Comparison of ENCODE assay signal across 25 cellular contexts in the genomic region with DNA sequence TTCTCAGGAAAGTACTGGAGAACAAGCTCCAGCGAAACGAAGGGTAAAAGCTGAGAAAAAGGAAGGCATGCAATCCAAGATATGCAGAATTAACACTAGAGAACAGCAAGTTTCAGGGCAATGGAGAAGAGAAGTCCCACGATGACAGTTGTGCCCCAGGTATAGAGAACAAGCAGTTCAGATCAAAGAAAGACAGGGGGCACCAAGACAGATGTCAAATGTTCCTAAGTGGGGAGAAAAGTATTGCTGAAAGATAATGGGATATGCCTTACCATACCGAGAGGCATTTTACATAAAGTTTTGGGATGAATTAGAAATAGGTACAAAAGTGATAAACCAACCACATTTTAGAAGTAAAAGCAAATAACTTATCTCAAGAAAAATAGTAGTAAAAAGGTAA.
"Had no signal": no experiment of that assay in that cellular context is flagged by ENCODE, and none has a peak within 500 bp of the region (broad histone marks: within the 10 kb centered on the region; RNA-seq: fewer than 3 reads in every experiment).

No MANE protein-coding gene starts in this region.

- H3K36me3 Mint-ChIP-seq: naive thymus-derived CD8-positive, alpha-beta T cell; stimulated activated effector memory CD8-positive, alpha-beta T cell treated with anti-CD3 and anti-CD28 coated beads, Interleukin-12 subunit alpha, Interleukin-12 subunit beta, amount 100 ng/mL, for 72 hours; type B pancreatic cell had no signal

- H3K36me3 ChIP-seq: gastrocnemius medialis, left lung, neutrophil, pancreas, tibial artery had no signal

- FAIRE-seq: endometrium, islet of Langerhans, pancreas had no signal

- ATAC-seq: gastrocnemius medialis; left cardiac atrium; left lung; naive thymus-derived CD8-positive, alpha-beta T cell; pancreas; sciatic nerve; stimulated activated effector memory CD8-positive, alpha-beta T cell treated with anti-CD3 and anti-CD28 coated beads, Interleukin-12 subunit alpha, Interleukin-12 subunit beta, amount 100 ng/mL, for 72 hours had no signal

- H3K27me3 ChIP-seq: gastrocnemius medialis, left lung, neutrophil, pancreas, testis, tibial artery had no signal

- H3K9me3 ChIP-seq: gastrocnemius medialis, left lung, neutrophil, pancreas, testis, tibial artery had no signal

- H3K4me1 ChIP-seq: gastrocnemius medialis, left lung, pancreas, testis, tibial artery had no signal

- H3K9me3 Mint-ChIP-seq: central memory CD8-positive, alpha-beta T cell; naive thymus-derived CD8-positive, alpha-beta T cell; stimulated activated effector memory CD8-positive, alpha-beta T cell treated with anti-CD3 and anti-CD28 coated beads, Interleukin-12 subunit alpha, Interleukin-12 subunit beta, amount 100 ng/mL, for 72 hours; type B pancreatic cell had no signal

- H3K27ac ChIP-seq: coronary artery, gastrocnemius medialis, left lung, neutrophil, pancreas, testis, tibial artery had no signal

- DNase-seq: dermis blood vessel endothelial cell; effector memory CD4-positive, alpha-beta T cell; gastrocnemius medialis; head of caudate nucleus; left cardiac atrium; left lung; mammary epithelial cell; naive thymus-derived CD8-positive, alpha-beta T cell; pancreas; stimulated activated CD4-positive, alpha-beta T cell treated with anti-CD3 and anti-CD28 coated beads, Interleukin-12 subunit alpha, Interleukin-12 subunit beta, amount 100 ng/mL, for 4 hours; stimulated activated CD4-positive, alpha-beta T cell treated with anti-CD3 and anti-CD28 coated beads, Interleukin-1b, Interleukin-23, amount 100 ng/mL, for 48 hours; stimulated activated CD4-positive, alpha-beta T cell treated with anti-CD3 and anti-CD28 coated beads, Interleukin-4, amount 100 ng/mL, for 24 hours; stimulated activated naive CD4-positive, alpha-beta T cell treated with Interleukin-2 at 50 U/mL for 16 hours; substantia nigra; testis; tibial artery had no signal

- H3K4me2 ChIP-seq: smooth muscle cell had no signal

- H3K4me3 ChIP-seq: coronary artery, gastrocnemius medialis, left lung, pancreas, smooth muscle cell, testis, tibial artery had no signal

- H3K4me1 Mint-ChIP-seq: central memory CD8-positive, alpha-beta T cell; naive thymus-derived CD8-positive, alpha-beta T cell; stimulated activated effector memory CD8-positive, alpha-beta T cell treated with anti-CD3 and anti-CD28 coated beads, Interleukin-12 subunit alpha, Interleukin-12 subunit beta, amount 100 ng/mL, for 72 hours had no signal

- H3K27ac Mint-ChIP-seq: naive thymus-derived CD8-positive, alpha-beta T cell; stimulated activated effector memory CD8-positive, alpha-beta T cell treated with anti-CD3 and anti-CD28 coated beads, Interleukin-12 subunit alpha, Interleukin-12 subunit beta, amount 100 ng/mL, for 72 hours; type B pancreatic cell had no signal

- H3K4me3 Mint-ChIP-seq: central memory CD8-positive, alpha-beta T cell; naive thymus-derived CD8-positive, alpha-beta T cell; stimulated activated effector memory CD8-positive, alpha-beta T cell treated with anti-CD3 and anti-CD28 coated beads, Interleukin-12 subunit alpha, Interleukin-12 subunit beta, amount 100 ng/mL, for 72 hours; type B pancreatic cell had no signal
